Comparison of ENCODE assay signal across 9 cellular contexts in genomic region chr11:191490-192478, GRCh38. TPM values are rescaled to one million over a fixed set of nuclear protein-coding genes. Genes with fewer than 3 reads are reported as not detected.
DNase-seq lines count a peak whose midpoint lies in the region; ATAC-seq, FAIRE-seq and TF ChIP-seq lines count a peak whose summit lies in the region.
"Not testable (repeated sequence)": the region's sequence is repeated elsewhere in the genome, so short reads cannot be mapped to it uniquely, and the experiment has no call there.
"Had no signal": no experiment of that assay in that cellular context is flagged by ENCODE, and none has a peak within 500 bp of the region (broad histone marks: within the 10 kb centered on the region; RNA-seq: fewer than 3 reads in every experiment).

No MANE protein-coding gene starts in this region.

- H3K36me3 ChIP-seq in body of pancreas (replicated peaks in 1 of 2; ENCODE audit: insufficient read depth in 1 of 2, low read depth in 2 of 2); cardiac muscle cell; neural cell (ENCODE audit: insufficient read depth, low read length): not testable (repeated sequence)

- FAIRE-seq in A549 (lab: Jason Lieb, UNC): peak; percentile 96

- not testable (repeated sequence) for H3K9ac ChIP-seq in neural cell (ENCODE audit: low read length)

- not testable (repeated sequence) for H3K79me2 ChIP-seq in neural cell (replicated peaks; ENCODE audit: insufficient read depth, low read length)

- intact Hi-C loops in body of pancreas (cut with DNase I): not testable (repeated sequence)

- POLR2A ChIA-PET in A549 (lab: Yijun Ruan, JAX); RWPE1 (lab: Yijun Ruan, JAX; ENCODE audit: low non-redundant PET): not testable (repeated sequence)

- not testable (repeated sequence) for H3K4me1 ChIP-seq in A549; body of pancreas; cardiac muscle cell (ENCODE audit: low read depth)

- CTCF ChIA-PET in A549 (lab: Yijun Ruan, JAX); RWPE1 (lab: Yijun Ruan, JAX): not testable (repeated sequence)

- ATAC-seq in A549: peak; percentile 61 to 92
- ATAC-seq in GM18505 (IDR thresholded peaks at IDR 0.05; ENCODE audit: unreplicated experiment): peak; percentile 57
- peak; percentile 57 for ATAC-seq in body of pancreas

- TF ChIP-seq CTCF in A549 (IDR thresholded peaks at IDR 0.05): peak; percentile 47
- peak; percentile 56 for TF ChIP-seq CTCF in RWPE1 (conservative IDR thresholded peaks at IDR 0.05; ENCODE audit: low read depth)
- TF ChIP-seq CTCF in body of pancreas (IDR thresholded peaks at IDR 0.05): peak in 4 of 7 experiments; percentile 25 to 47 (median 36)
- TF ChIP-seq CTCF in cardiac muscle cell (IDR thresholded peaks at IDR 0.05; ENCODE audit: low read depth, low read length): peak; percentile 7
- TF ChIP-seq CTCF in neural cell (IDR thresholded peaks at IDR 0.05; ENCODE audit: poor library complexity, severe bottlenecking): peak; percentile 58

- not testable (repeated sequence) for H3K27ac ChIP-seq in A549; RWPE1; body of pancreas; cardiac muscle cell; neural cell (ENCODE audit: low read length)

- TF ChIP-seq POLR2A in A549 (IDR thresholded peaks at IDR 0.05; ENCODE audit: low read length); GM18505 (IDR thresholded peaks at IDR 0.05; ENCODE audit: borderline replicate concordance, extremely low read depth, insufficient read depth, insufficient read length); body of pancreas (IDR thresholded peaks at IDR 0.05): not testable (repeated sequence)

- not testable (repeated sequence) for H3K27me3 ChIP-seq in body of pancreas; cardiac muscle cell; neural cell (ENCODE audit: insufficient read depth, low read depth, low read length)

- H3K4me2 ChIP-seq in A549; neural cell (ENCODE audit: low read length): not testable (repeated sequence)

- not testable (repeated sequence) for H3K4me3 ChIP-seq in A549; body of pancreas; cardiac muscle cell; neural cell (ENCODE audit: low read length)

- TF ChIP-seq RAD21 in A549 (conservative IDR thresholded peaks at IDR 0.05 in 1 of 2, IDR thresholded peaks at IDR 0.05 in 1 of 2) (peak; percentile 40 to 43), neural cell (conservative IDR thresholded peaks at IDR 0.05) (peak; percentile 53)

- TF ChIP-seq EP300 in A549 (IDR thresholded peaks at IDR 0.05); neural cell (conservative IDR thresholded peaks at IDR 0.05; ENCODE audit: poor library complexity, severe bottlenecking): not testable (repeated sequence)

- not testable (repeated sequence) for H3K9me2 ChIP-seq in neural cell (ENCODE audit: insufficient read depth, low read length)

- DNase-seq in A549 (ENCODE audit: low read depth in 1 of 2, low spot score in 1 of 2); RWPE1 (ENCODE audit: low spot score); cardiac muscle cell (ENCODE audit: low read depth in 1 of 2, low spot score in 1 of 2): not testable (repeated sequence)
- DNase-seq in activated T-cell treated with anti-CD3 and anti-CD28 coated beads for 24 hours (ENCODE audit: low read depth): peak; percentile 34
- peak in 3 of 4 donors; percentile 11 to 83 (median 30) for DNase-seq in body of pancreas
- DNase-seq in stimulated activated CD4-positive, alpha-beta T cell treated with anti-CD3 and anti-CD28 coated beads, TNF-alpha, amount 100 ng/mL, for 1 hour (ENCODE audit: low read depth in 3 of 3, low spot score in 1 of 3): peak in 2 of 3 donors; percentile 30 to 47

- 68% methylated on average over 5 of the region's 8 CpGs for WGBS in A549 (ENCODE audit: missing lambda C conversion rate)
- 57 to 80% methylated on average over 1 to 3 of the region's 8 CpGs for WGBS in body of pancreas, 2 donors

- H3F3A ChIP-seq in neural cell (ENCODE audit: insufficient read depth, low read length, poor library complexity, severe bottlenecking): not testable (repeated sequence)

- H2AFZ ChIP-seq in neural cell (ENCODE audit: low read depth, low read length): not testable (repeated sequence)

- H3K9me3 ChIP-seq in A549; body of pancreas; cardiac muscle cell (ENCODE audit: low read depth); neural cell (ENCODE audit: low read length): not testable (repeated sequence)

- not testable (repeated sequence) for H4K20me1 ChIP-seq in neural cell (ENCODE audit: insufficient read depth)

TF ChIP-seq in A549, 52 proteins besides CTCF, POLR2A, EP300 and RAD21:
- TF ChIP-seq SMC3 (IDR thresholded peaks at IDR 0.05): peak; percentile 33; the same call in 2 of the 3 replicates

TF ChIP-seq in neural cell, 6 proteins besides CTCF, POLR2A, EP300 and RAD21:
- TF ChIP-seq SMC3 (conservative IDR thresholded peaks at IDR 0.05; ENCODE audit: poor library complexity): peak; percentile 54

RNA-seq across cellular contexts. Expression of gene SCGB1C1, which starts 1.1 kb away (rescaled TPM):
- polyA plus RNA-seq in A549 (2011; rRNA removed) (not detected in 2 replicates), A549 (2017; fragmentation: RNase III; extraction: RNeasy Plus Mini Kit Qiagen cat#74134 plus additional on column Dnase treatment) (not detected in 3 replicates), cardiac muscle cell (not detected in 2 replicates), neural cell (not detected in 2 replicates)
- polyA plus RNA-seq in A549 (2012; cell fraction: cytosol; rRNA removed): not detected in 2 replicates
- polyA plus RNA-seq in A549 (2012; cell fraction: nucleus; rRNA removed): not detected in 2 replicates
- polyA minus RNA-seq in A549 (2011; rRNA and poly(A)+ RNA removed): not detected in 2 replicates
- total RNA-seq in body of pancreas (not detected), cardiac muscle cell (not detected in 2 replicates)
- not detected in 2 replicates for polyA minus RNA-seq in neural cell
- total RNA-seq: occipital lobe had no signal

RNA-seq across cellular contexts. Expression of gene BET1L, which starts 15.4 kb away (rescaled TPM):
- polyA plus RNA-seq in A549 (2011; rRNA removed) (44.5 and 54.0 TPM in 2 replicates), A549 (2017; fragmentation: RNase III; extraction: RNeasy Plus Mini Kit Qiagen cat#74134 plus additional on column Dnase treatment) (26.4 to 28.5 TPM (median 28.3 TPM) in 3 replicates), cardiac muscle cell (44.9 and 62.0 TPM in 2 replicates), neural cell (6.7 and 7.6 TPM in 2 replicates)
- polyA plus RNA-seq in A549 (2012; cell fraction: cytosol; rRNA removed): 38.5 and 53.0 TPM in 2 replicates
- polyA plus RNA-seq in A549 (2012; cell fraction: nucleus; rRNA removed): 43.9 and 46.5 TPM in 2 replicates
- polyA minus RNA-seq in A549 (2011; rRNA and poly(A)+ RNA removed): 52.5 and 55.5 TPM in 2 replicates
- total RNA-seq in body of pancreas (10 to 100 TPM; 22.3 to 31.0 TPM), cardiac muscle cell (26.8 and 30.6 TPM in 2 replicates)
- polyA minus RNA-seq in neural cell: 7.8 and 9.8 TPM in 2 replicates

RNA-seq across cellular contexts. Expression of gene RIC8A, which starts 15.7 kb away (rescaled TPM):
- polyA plus RNA-seq in A549 (2011; rRNA removed) (82.0 and 119 TPM in 2 replicates), A549 (2017; fragmentation: RNase III; extraction: RNeasy Plus Mini Kit Qiagen cat#74134 plus additional on column Dnase treatment) (101 to 111 TPM (median 108 TPM) in 3 replicates), cardiac muscle cell (75.6 and 81.5 TPM in 2 replicates), neural cell (128 and 152 TPM in 2 replicates)
- 114 and 132 TPM in 2 replicates for polyA plus RNA-seq in A549 (2012; cell fraction: cytosol; rRNA removed)
- polyA plus RNA-seq in A549 (2012; cell fraction: nucleus; rRNA removed): 220 TPM in 2 replicates
- 195 and 239 TPM in 2 replicates for polyA minus RNA-seq in A549 (2011; rRNA and poly(A)+ RNA removed)
- total RNA-seq in body of pancreas (10 to 100 TPM; 59.3 to 88.5 TPM), cardiac muscle cell (84.3 and 102 TPM in 2 replicates)
- polyA minus RNA-seq in neural cell: 66.2 and 82.0 TPM in 2 replicates

RNA-seq across cellular contexts. Expression of gene SIRT3, which starts 44.4 kb away (rescaled TPM):
- 18.4 and 22.3 TPM in 2 replicates for polyA plus RNA-seq in A549 (2011; rRNA removed)
- polyA plus RNA-seq in A549 (2012; cell fraction: cytosol; rRNA removed): 27.2 and 30.8 TPM in 2 replicates
- 58.0 and 84.3 TPM in 2 replicates for polyA plus RNA-seq in A549 (2012; cell fraction: nucleus; rRNA removed)
- polyA plus RNA-seq in A549 (2017; fragmentation: RNase III; extraction: RNeasy Plus Mini Kit Qiagen cat#74134 plus additional on column Dnase treatment): 19.2 to 20.8 TPM (median 20.3 TPM) in 3 replicates
- 16.9 and 19.8 TPM in 2 replicates for polyA minus RNA-seq in A549 (2011; rRNA and poly(A)+ RNA removed)
- total RNA-seq in body of pancreas: 10 to 100 TPM; 22.1 to 22.6 TPM
- 44.9 and 53.6 TPM in 2 replicates for total RNA-seq in cardiac muscle cell
- polyA plus RNA-seq in cardiac muscle cell: 46.1 and 47.7 TPM in 2 replicates
- 32.9 and 38.8 TPM in 2 replicates for polyA plus RNA-seq in neural cell
- polyA minus RNA-seq in neural cell: 13.3 and 15.3 TPM in 2 replicates

RNA-seq across cellular contexts. Expression of gene PSMD13, which starts 45.0 kb away (rescaled TPM):
- polyA plus RNA-seq in A549 (2011; rRNA removed) (144 and 153 TPM in 2 replicates), A549 (2017; fragmentation: RNase III; extraction: RNeasy Plus Mini Kit Qiagen cat#74134 plus additional on column Dnase treatment) (198 to 215 TPM (median 198 TPM) in 3 replicates), cardiac muscle cell (167 and 175 TPM in 2 replicates), neural cell (174 and 183 TPM in 2 replicates)
- 153 and 180 TPM in 2 replicates for polyA plus RNA-seq in A549 (2012; cell fraction: cytosol; rRNA removed)
- polyA plus RNA-seq in A549 (2012; cell fraction: nucleus; rRNA removed): 121 and 157 TPM in 2 replicates
- polyA minus RNA-seq in A549 (2011; rRNA and poly(A)+ RNA removed): 67.3 and 71.2 TPM in 2 replicates
- total RNA-seq in body of pancreas (10 to 100 TPM; 40.2 to 52.4 TPM), cardiac muscle cell (96.3 and 98.4 TPM in 2 replicates)
- 88.4 and 105 TPM in 2 replicates for polyA minus RNA-seq in neural cell

Comparison
In these comparisons a context has a peak if more than half of its experiments do, and no peak if none do; other contexts are left out.
1. CTCF ChIP-seq: peak in every context shown above with its lines; median percentile 58 in neural cell; 56 in RWPE1; 47 in A549; 36 in body of pancreas; 7 in cardiac muscle cell.